ENCODE assay signal across 8 cellular contexts in the genomic region with DNA sequence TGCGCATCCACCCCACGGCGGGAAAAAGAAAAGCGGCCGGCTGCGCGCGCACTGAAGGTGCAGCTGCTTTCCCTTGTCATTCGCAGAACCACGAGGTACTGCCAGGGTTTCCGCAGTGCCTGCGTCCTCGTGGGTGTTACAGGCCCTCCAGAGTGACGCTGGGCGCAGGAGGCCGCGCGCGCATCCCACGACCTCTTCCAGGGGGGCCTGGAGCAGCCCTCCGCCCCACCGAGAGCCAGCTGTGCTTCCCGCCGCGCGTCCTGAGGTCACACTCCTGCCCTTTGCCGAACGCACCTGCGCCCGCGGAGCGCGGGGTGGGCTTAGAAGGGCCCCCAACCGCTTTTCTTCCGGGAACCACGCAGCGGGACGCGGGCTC. TPM values are rescaled to one million over a fixed set of nuclear protein-coding genes. Genes with fewer than 3 reads are reported as not detected.
DNase-seq lines count a peak whose midpoint lies in the region; ATAC-seq, FAIRE-seq and TF ChIP-seq lines count a peak whose summit lies in the region.

No MANE protein-coding gene starts in this region.

- peaks cover 0 to 7% (median 3%) of the 10 kb centered on the region in 4 donors for H3K36me3 ChIP-seq in right lobe of liver

- peak; percentile 13 for ATAC-seq in GM18502 (IDR thresholded peaks at IDR 0.05; ENCODE audit: poor library complexity, unreplicated experiment)
- ATAC-seq in HG03039 (IDR thresholded peaks at IDR 0.05; ENCODE audit: unreplicated experiment) = peak; percentile 7
- peak; percentile 71 for ATAC-seq in central memory CD8-positive, alpha-beta T cell (replicated peaks; ENCODE audit: extremely low read depth, poor library complexity, severe bottlenecking)
- peak; percentile 33 to 56 (median 42) for ATAC-seq in right lobe of liver

- peak; percentile 50 for DNase-seq in activated CD4-positive, CD25-positive, alpha-beta regulatory T cell treated with anti-CD3 and anti-CD28 coated beads, Interleukin-2, amount 50 U/mL, for 72 hours
- DNase-seq in central memory CD8-positive, alpha-beta T cell (ENCODE audit: low spot score in 2 of 2) = peak in 1 of 2 donors; percentile 33
- DNase-seq in right lobe of liver (peak; percentile 51 to 66 (median 59)), HTR-8/SVneo (ENCODE audit: insufficient read length, low spot score) (no peak), H4 (ENCODE audit: low spot score) (no peak)
- DNase-seq in stimulated activated CD4-positive, alpha-beta T cell treated with anti-CD3 and anti-CD28 coated beads, TNF-alpha, amount 100 ng/mL, for 1 hour (ENCODE audit: low read depth in 3 of 3, low spot score in 1 of 3) = peak; percentile 27 to 37 (median 30)

- H3K4me3 Mint-ChIP-seq in central memory CD8-positive, alpha-beta T cell = peak overlapping the region; percentile 78

- WGBS in right lobe of liver (ENCODE audit: insufficient coverage, low coverage, low lambda C conversion rate, missing lambda C conversion rate) = no CpG with 5 or more reads among the region's 39 CpGs

- H3K27me3 ChIP-seq in right lobe of liver = no peaks in the 10 kb centered on the region

- FAIRE-seq in HTR-8/SVneo (lab: Jason Lieb, UNC) = no peak

- no peak for TF ChIP-seq CTCF in right lobe of liver (IDR thresholded peaks at IDR 0.05)

- TF ChIP-seq POLR2A in right lobe of liver (IDR thresholded peaks at IDR 0.05) = no peak

- peak overlapping the region; percentile 58 to 82 (median 81) for H3K27ac ChIP-seq in right lobe of liver

- intact Hi-C loops in right lobe of liver (cut with DNase I) = no loop called here

- peaks cover 0 to 11% (median 6%) of the 10 kb centered on the region in 4 donors for H3K4me1 ChIP-seq in right lobe of liver

- H3K27ac Mint-ChIP-seq in central memory CD8-positive, alpha-beta T cell (ENCODE audit: low read depth) = peak overlapping the region; percentile 64

- H3K4me1 Mint-ChIP-seq in central memory CD8-positive, alpha-beta T cell = peaks cover 35% of the 10 kb centered on the region

- H3K4me3 ChIP-seq in right lobe of liver = peak overlapping the region; percentile 57 to 83 (median 78)

- no peaks in the 10 kb centered on the region for H3K9me3 ChIP-seq in right lobe of liver

- H3K27me3 Mint-ChIP-seq in central memory CD8-positive, alpha-beta T cell = no peaks in the 10 kb centered on the region

- H3K36me3 Mint-ChIP-seq in central memory CD8-positive, alpha-beta T cell (ENCODE audit: insufficient read depth) = peaks cover 5% of the 10 kb centered on the region

- no peaks in the 10 kb centered on the region for H3K9me3 Mint-ChIP-seq in central memory CD8-positive, alpha-beta T cell

RNA-seq across cellular contexts. Expression of a gene that starts 0.4 kb away (rescaled TPM):
- total RNA-seq in right lobe of liver = 10 to 100 TPM; 30.4 to 41.3 (median 33.6) TPM
- total RNA-seq in H4 (2014; rRNA removed; shearing (Covaris generic)) = 38.7 and 52.5 TPM in 2 replicates

RNA-seq across cellular contexts. Expression of a gene that starts 50.5 kb away (rescaled TPM):
- total RNA-seq in right lobe of liver = 10 to 100 TPM; 10.6 to 21.2 (median 11.7) TPM
- total RNA-seq in H4 (2014; rRNA removed; shearing (Covaris generic)) = 54.7 and 65.5 TPM in 2 replicates

RNA-seq across cellular contexts. Expression of a gene that starts 50.6 kb away (rescaled TPM):
- total RNA-seq in right lobe of liver = 10 to 100 TPM in 5 of 6 experiments, 1 to 10 TPM in 1; 9.6 to 28.5 (median 20.8) TPM
- total RNA-seq in H4 (2014; rRNA removed; shearing (Covaris generic)) = 30.7 and 36.7 TPM in 2 replicates

Comparison
In these comparisons a context has a peak if more than half of its experiments do, and no peak if none do; other contexts are left out.
1. ATAC-seq: peak in every context shown above with its lines; median percentile 71 in central memory CD8-positive, alpha-beta T cell; 42 in right lobe of liver; 13 in GM18502; 7 in HG03039.
2. DNase-seq: peak in activated CD4-positive, CD25-positive, alpha-beta regulatory T cell treated with anti-CD3 and anti-CD28 coated beads, Interleukin-2, amount 50 U/mL, for 72 hours (single experiment), right lobe of liver (3 of 3) and stimulated activated CD4-positive, alpha-beta T cell treated with anti-CD3 and anti-CD28 coated beads, TNF-alpha, amount 100 ng/mL, for 1 hour (3 of 3); none in HTR-8/SVneo (single experiment) and H4 (single experiment).